Comparison of ENCODE assay signal across 21 cellular contexts in genomic region chr1:47764461-47765046, GRCh38.
"Had no signal": no experiment of that assay in that cellular context is flagged by ENCODE, and none has a peak within 500 bp of the region (broad histone marks: within the 10 kb centered on the region; RNA-seq: fewer than 3 reads in every experiment).

No MANE protein-coding gene starts in this region.

- H3K27ac Mint-ChIP-seq: activated B cell treated with CpG ODN at 0.5 μM for 24 hours; activated naive CD4-positive, alpha-beta T cell treated with anti-CD3 and anti-CD28 coated beads for 36 hours; activated naive CD8-positive, alpha-beta T cell treated with anti-CD3 and anti-CD28 coated beads, Interleukin-2, amount 10 ng/mL, durations not matched to agents 7 days and 5 days; naive thymus-derived CD4-positive, alpha-beta T cell; neural progenitor cell; progenitor cell of endocrine pancreas; stimulated activated naive CD8-positive, alpha-beta T cell treated with anti-CD3 and anti-CD28 coated beads, Interleukin-15, Interleukin-2, amounts not matched to agents 100 ng/mL and 50 ng/mL, for 24 hours had no signal

- H3K4me1 Mint-ChIP-seq: activated B cell treated with CpG ODN at 0.5 μM for 24 hours; activated naive CD8-positive, alpha-beta T cell treated with anti-CD3 and anti-CD28 coated beads, Interleukin-2, amount 10 ng/mL, durations not matched to agents 7 days and 5 days; naive thymus-derived CD4-positive, alpha-beta T cell had no signal

- H3K9me3 Mint-ChIP-seq: activated B cell treated with CpG ODN at 0.5 μM for 24 hours; activated naive CD4-positive, alpha-beta T cell treated with anti-CD3 and anti-CD28 coated beads for 36 hours; activated naive CD8-positive, alpha-beta T cell treated with anti-CD3 and anti-CD28 coated beads, Interleukin-2, amount 10 ng/mL, durations not matched to agents 7 days and 5 days; neural progenitor cell; stimulated activated naive CD8-positive, alpha-beta T cell treated with anti-CD3 and anti-CD28 coated beads, Interleukin-15, Interleukin-2, amounts not matched to agents 100 ng/mL and 50 ng/mL, for 24 hours had no signal

- H3K4me3 Mint-ChIP-seq: activated B cell treated with CpG ODN at 0.5 μM for 24 hours; activated naive CD4-positive, alpha-beta T cell treated with anti-CD3 and anti-CD28 coated beads for 36 hours; activated naive CD8-positive, alpha-beta T cell treated with anti-CD3 and anti-CD28 coated beads, Interleukin-2, amount 10 ng/mL, durations not matched to agents 7 days and 5 days; naive thymus-derived CD4-positive, alpha-beta T cell; neural progenitor cell; stimulated activated naive CD8-positive, alpha-beta T cell treated with anti-CD3 and anti-CD28 coated beads, Interleukin-15, Interleukin-2, amounts not matched to agents 100 ng/mL and 50 ng/mL, for 24 hours had no signal

- H3K27ac ChIP-seq: lower lobe of right lung, neural progenitor cell, tibial nerve had no signal

- H3K27me3 Mint-ChIP-seq: progenitor cell of endocrine pancreas had no signal

- H3K4me3 ChIP-seq: lower lobe of right lung, neural progenitor cell, tibial nerve had no signal

- DNase-seq: activated B cell treated with CpG ODN at 0.5 μM for 24 hours; activated CD4-positive, alpha-beta T cell treated with anti-CD3 and anti-CD28 coated beads for 4 hours; activated CD4-positive, alpha-beta T cell treated with anti-CD3 and anti-CD28 coated beads, Interleukin-2, amount 50 U/mL, for 48 hours; activated CD8-positive, alpha-beta memory T cell treated with anti-CD3 and anti-CD28 coated beads, Interleukin-2, amount 50 U/mL, for 48 hours; activated effector memory CD4-positive, alpha-beta T cell treated with Interleukin-2 at 50 U/mL for 16 hours; activated naive CD4-positive, alpha-beta T cell treated with anti-CD3 and anti-CD28 coated beads for 36 hours; activated naive CD8-positive, alpha-beta T cell treated with anti-CD3 and anti-CD28 coated beads, Interleukin-2, amount 10 ng/mL, durations not matched to agents 7 days and 5 days; activated T-cell treated with anti-CD3 and anti-CD28 coated beads, Interleukin-2, amount 50 U/mL, for 48 hours; amniotic stem cell; effector memory CD4-positive, alpha-beta T cell; islet precursor cell; lower lobe of right lung; naive thymus-derived CD4-positive, alpha-beta T cell; retina; stimulated activated CD4-positive, alpha-beta T cell treated with anti-CD3 and anti-CD28 coated beads, Interleukin-12 subunit alpha, Interleukin-12 subunit beta, amount 100 ng/mL, for 4 hours; stimulated activated CD4-positive, alpha-beta T cell treated with anti-CD3 and anti-CD28 coated beads, Interleukin-4, amount 100 ng/mL, for 4 hours; T-helper 9 cell had no signal

- H3K36me3 Mint-ChIP-seq: activated naive CD8-positive, alpha-beta T cell treated with anti-CD3 and anti-CD28 coated beads, Interleukin-2, amount 10 ng/mL, durations not matched to agents 7 days and 5 days; naive thymus-derived CD4-positive, alpha-beta T cell had no signal
